1 cellular context compared by ENCODE assay signal in genomic region chr20:47724910-47725247, GRCh38.
A peak's percentile ranks its signal among the peaks of the same experiment; 100 is the strongest.
TF ChIP-seq lines count a peak whose summit lies in the region.

No MANE protein-coding gene starts in this region.

TF ChIP-seq in HepG2, 621 proteins besides CTCF, POLR2A, EP300 and RAD21 (continued from another document):
- TF ChIP-seq KAT8 (CRISPR knock-in tag; IDR thresholded peaks at IDR 0.05) (no peak), ZNF446 (CRISPR knock-in tag; IDR thresholded peaks at IDR 0.05) (no peak), ZNF775 (CRISPR knock-in tag; IDR thresholded peaks at IDR 0.05; ENCODE audit: borderline replicate concordance) (no peak), PHF5A (CRISPR knock-in tag; IDR thresholded peaks at IDR 0.05; ENCODE audit: low read depth, unreplicated experiment) (peak; percentile 6), MIER3 (CRISPR knock-in tag; IDR thresholded peaks at IDR 0.05; ENCODE audit: borderline replicate concordance) (no peak), ZNF563 (CRISPR knock-in tag; IDR thresholded peaks at IDR 0.05) (no peak), ZNF891 (CRISPR knock-in tag; IDR thresholded peaks at IDR 0.05) (no peak), ZNF761 (CRISPR knock-in tag; conservative IDR thresholded peaks at IDR 0.05) (0 out of 2 replicates have a peak, but pooled peaks have one; percentile 5), THYN1 (CRISPR knock-in tag; IDR thresholded peaks at IDR 0.05; ENCODE audit: borderline replicate concordance, low read depth) (no peak), SALL1 (CRISPR knock-in tag; IDR thresholded peaks at IDR 0.05) (no peak), POGK (CRISPR knock-in tag; conservative IDR thresholded peaks at IDR 0.05) (0 out of 2 replicates have a peak, but pooled peaks have one; percentile 3), EEA1 (CRISPR knock-in tag; IDR thresholded peaks at IDR 0.05; ENCODE audit: borderline replicate concordance) (no peak), FOXO4 (CRISPR knock-in tag; conservative IDR thresholded peaks at IDR 0.05) (0 out of 2 replicates have a peak, but pooled peaks have one; percentile 88), HNF4A (CRISPR knock-in tag; IDR thresholded peaks at IDR 0.05) (no peak), SATB2 (CRISPR knock-in tag; IDR thresholded peaks at IDR 0.05) (no peak), BCL6 (CRISPR knock-in tag; IDR thresholded peaks at IDR 0.05) (no peak), SMARCE1 (IDR thresholded peaks at IDR 0.05; ENCODE audit: borderline replicate concordance) (no peak), E2F2 (CRISPR knock-in tag; IDR thresholded peaks at IDR 0.05; ENCODE audit: borderline replicate concordance) (no peak), RFX5 (IDR thresholded peaks at IDR 0.05; ENCODE audit: low read depth, low read length) (no peak), ZSCAN30 (CRISPR knock-in tag; IDR thresholded peaks at IDR 0.05) (0 out of 2 replicates have a peak, but pooled peaks have one; percentile 31), ZSCAN5A (CRISPR knock-in tag; IDR thresholded peaks at IDR 0.05; ENCODE audit: borderline replicate concordance) (0 out of 2 replicates have a peak, but pooled peaks have one; percentile 20), ZNF251 (CRISPR knock-in tag; IDR thresholded peaks at IDR 0.05) (no peak), HMGXB3 (CRISPR knock-in tag; IDR thresholded peaks at IDR 0.05; ENCODE audit: borderline replicate concordance) (no peak), ZNF709 (CRISPR knock-in tag; IDR thresholded peaks at IDR 0.05) (0 out of 2 replicates have a peak, but pooled peaks have one; percentile 5), AHR (CRISPR knock-in tag; IDR thresholded peaks at IDR 0.05) (no peak), SKIL (CRISPR knock-in tag; IDR thresholded peaks at IDR 0.05; ENCODE audit: borderline replicate concordance) (no peak), TEAD2 (CRISPR knock-in tag; IDR thresholded peaks at IDR 0.05) (no peak)
